ENCODE assay signal across 8 cellular contexts in genomic region chr1:211680752-211681327, GRCh38. TPM values are rescaled to one million over a fixed set of nuclear protein-coding genes. Genes with fewer than 3 reads are reported as not detected.
DNase-seq lines count a peak whose midpoint lies in the region; ATAC-seq, FAIRE-seq and TF ChIP-seq lines count a peak whose summit lies in the region.

No MANE protein-coding gene starts in this region.

- TF ChIP-seq CTCF in VCaP (conservative IDR thresholded peaks at IDR 0.05), result peak; percentile 83
- peak; percentile 77 for TF ChIP-seq CTCF in brain microvascular endothelial cell (IDR thresholded peaks at IDR 0.05; ENCODE audit: low read depth, low read length, missing control alignments)
- TF ChIP-seq CTCF in keratinocyte (optimal IDR thresholded peaks at IDR 0.05 in 1 of 3, IDR thresholded peaks at IDR 0.05 in 1 of 3, conservative IDR thresholded peaks at IDR 0.05 in 1 of 3; ENCODE audit: extremely low read depth in 1 of 3, insufficient read depth in 2 of 3, low read length in 3 of 3), result peak; percentile 55 to 84 (median 68)

- H3K36me3 ChIP-seq in brain microvascular endothelial cell (replicated peaks) (no peaks in the 10 kb centered on the region), keratinocyte (ENCODE audit: control insufficient read depth in 2 of 2, extremely low read depth in 1 of 2, insufficient read depth in 2 of 2, low read length in 2 of 2) (no peaks in the 10 kb centered on the region)

- H3K4me2 ChIP-seq in keratinocyte (ENCODE audit: control insufficient read depth, extremely low read depth, insufficient read depth, low read depth, low read length), result peak overlapping the region; percentile 45

- peak; percentile 82 for ATAC-seq in GM19035 (IDR thresholded peaks at IDR 0.05; ENCODE audit: unreplicated experiment)
- ATAC-seq in HG03196 (IDR thresholded peaks at IDR 0.05; ENCODE audit: unreplicated experiment), result peak; percentile 83

- H3K9me1 ChIP-seq in keratinocyte (ENCODE audit: control insufficient read depth, extremely low read depth, insufficient read depth, low read length), result no peaks in the 10 kb centered on the region

- H3K4me3 ChIP-seq in brain microvascular endothelial cell (ENCODE audit: low read depth, low read length), result no peak overlapping the region
- no peak overlapping the region for H3K4me3 ChIP-seq in keratinocyte (ENCODE audit: control insufficient read depth in 2 of 3, extremely low read depth in 1 of 3, insufficient read depth in 2 of 3, low read depth in 1 of 3, low read length in 3 of 3)

- H3K9ac ChIP-seq in keratinocyte (ENCODE audit: control insufficient read depth, extremely low read depth, insufficient read depth, low read length), result peak overlapping the region; percentile 18

- peak overlapping the region; percentile 70 for H2AFZ ChIP-seq in keratinocyte (ENCODE audit: control insufficient read depth, low read length)

- H3K9me3 ChIP-seq in keratinocyte (ENCODE audit: control insufficient read depth, low read depth, low read length), result no peaks in the 10 kb centered on the region

- dilution Hi-C loops in keratinocyte (cut with MboI; ENCODE audit: extremely low pct_ligation_motif_present, low sequenced_read_pairs), result no loop called here

- peak; percentile 67 for FAIRE-seq in keratinocyte (lab: Jason Lieb, UNC)

- H4K20me1 ChIP-seq in keratinocyte (ENCODE audit: control insufficient read depth, extremely low read depth, insufficient read depth, low read length), result no peaks in the 10 kb centered on the region

- in situ Hi-C loops in brain microvascular endothelial cell (cut with HindIII; ENCODE audit: low pct_ligation_motif_present, low sequenced_read_pairs), result no loop called here

- H3K27ac ChIP-seq in VCaP, result no peak overlapping the region
- H3K27ac ChIP-seq in brain microvascular endothelial cell, result peak overlapping the region; percentile 32
- no peak overlapping the region for H3K27ac ChIP-seq in keratinocyte (ENCODE audit: control insufficient read depth, insufficient read depth, low read length)

- H3K4me1 ChIP-seq in keratinocyte (ENCODE audit: control insufficient read depth, extremely low read depth, insufficient read depth, low read length), result peaks cover 8% of the 10 kb centered on the region

- DNase-seq in Ammon's horn (ENCODE audit: low spot score), result peak; percentile 90
- DNase-seq in NCI-H2227 (lab: John Stamatoyannopoulos, UW; ENCODE audit: unreplicated experiment), result peak; percentile 89
- peak; percentile 79 for DNase-seq in brain microvascular endothelial cell
- peak; percentile 42 for DNase-seq in keratinocyte (ENCODE audit: low read depth, low spot score)
- DNase-seq in stimulated activated CD4-positive, alpha-beta T cell treated with anti-CD3 and anti-CD28 coated beads, Interleukin-1b, Interleukin-23, amount 100 ng/mL, for 48 hours, result peak; percentile 78

- no peaks in the 10 kb centered on the region for H3K79me2 ChIP-seq in keratinocyte (ENCODE audit: control insufficient read depth, insufficient read depth, low read length)

- no peaks in the 10 kb centered on the region for H3K27me3 ChIP-seq in brain microvascular endothelial cell (replicated peaks)
- H3K27me3 ChIP-seq in keratinocyte (ENCODE audit: control insufficient read depth, extremely low read depth, insufficient read depth, low read length), result no peaks in the 10 kb centered on the region

RNA-seq across cellular contexts. Expression of gene NEK2, which starts 5.4 kb away (rescaled TPM):
- 0.99 to 10.8 TPM (median 7.0 TPM) in 3 replicates for polyA plus RNA-seq in keratinocyte
- polyA plus RNA-seq in keratinocyte (2011; ENCODE audit: low read depth), result not detected
- 2.1 and 3.3 TPM in 2 replicates for polyA plus RNA-seq in keratinocyte (2011; cell fraction: cytosol; rRNA removed)
- polyA plus RNA-seq in keratinocyte (2011; cell fraction: nucleus; rRNA removed), result 1.1 and 1.5 TPM in 2 replicates
- 6.2 TPM in 1 of 2 replicates, not detected in the other for polyA plus RNA-seq in keratinocyte (2012; ENCODE audit: low replicate concordance)
- 1.5 to 9.0 TPM (median 2.5 TPM) in 3 replicates for polyA minus RNA-seq in keratinocyte
- 4.8 TPM for polyA minus RNA-seq in keratinocyte (2011; cell fraction: cytosol; rRNA and poly(A)+ RNA removed)
- 0.53 and 2.4 TPM in 2 replicates for polyA minus RNA-seq in keratinocyte (2011; cell fraction: nucleus; rRNA and poly(A)+ RNA removed)
